ENCODE assay signal across 1 cellular context in the genomic region with DNA sequence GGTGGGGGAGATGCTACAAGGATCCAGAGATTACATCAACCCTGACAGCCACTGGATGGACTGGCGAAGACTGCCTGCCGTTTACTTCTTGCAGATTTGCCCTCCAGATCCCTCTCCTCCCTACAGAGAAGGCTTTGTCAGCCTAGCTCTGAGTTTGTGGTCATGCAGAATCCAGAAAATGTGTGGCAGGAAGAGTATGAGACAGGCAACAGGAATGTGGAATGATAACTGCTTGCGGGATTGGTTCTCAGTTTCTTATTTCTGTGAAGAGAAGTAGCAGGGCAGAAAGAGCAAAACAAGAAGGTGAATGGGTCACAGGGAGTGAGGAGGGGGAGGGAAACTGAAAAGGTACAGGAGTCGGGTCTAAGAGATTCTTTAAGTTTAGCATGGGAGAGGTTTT.
TF ChIP-seq lines count a peak whose summit lies in the region.

No MANE protein-coding gene starts in this region.

TF ChIP-seq in H1, 55 proteins besides CTCF, POLR2A, EP300 and RAD21 (continued from another document):
- TF ChIP-seq ATF2 (IDR thresholded peaks at IDR 0.05; ENCODE audit: low read length) (no peak), NANOG (IDR thresholded peaks at IDR 0.05; ENCODE audit: insufficient read depth, low read depth, low read length, poor library complexity, severe bottlenecking) (no peak), SP2 (IDR thresholded peaks at IDR 0.05; ENCODE audit: low read length) (no peak), EGR1 (IDR thresholded peaks at IDR 0.05; ENCODE audit: borderline replicate concordance, low read depth, low read length) (no peak), CREB1 (IDR thresholded peaks at IDR 0.05) (no peak), MAFK (IDR thresholded peaks at IDR 0.05; ENCODE audit: low read depth, low read length) (no peak), FOSL1 (IDR thresholded peaks at IDR 0.05; ENCODE audit: insufficient read depth, low read depth, low read length) (no peak), JUND (IDR thresholded peaks at IDR 0.05; ENCODE audit: low read length) (no peak), CTBP2 (IDR thresholded peaks at IDR 0.05; ENCODE audit: borderline replicate concordance, insufficient read depth, insufficient read length, low read length) (no peak), ASH2L (IDR thresholded peaks at IDR 0.05; ENCODE audit: low read length) (no peak), POU5F1 (IDR thresholded peaks at IDR 0.05; ENCODE audit: low read depth, low read length) (no peak), SIX5 (IDR thresholded peaks at IDR 0.05; ENCODE audit: low read depth, low read length) (no peak), SP1 (IDR thresholded peaks at IDR 0.05; ENCODE audit: low read depth, low read length) (no peak), ZNF274 (IDR thresholded peaks at IDR 0.05; ENCODE audit: borderline replicate concordance, extremely low read depth, low read length) (no peak), CHD2 (IDR thresholded peaks at IDR 0.05; ENCODE audit: low read length) (no peak), SIN3A (conservative IDR thresholded peaks at IDR 0.05 in 1 of 2, IDR thresholded peaks at IDR 0.05 in 1 of 2; ENCODE audit: low read depth in 1 of 2, low read length in 2 of 2) (no peak)
